Comparison of ENCODE assay signal across 28 cellular contexts in genomic region chr10:60417898-60418297, GRCh38. TPM values are rescaled to one million over a fixed set of nuclear protein-coding genes. Genes with fewer than 3 reads are reported as not detected.
A peak's percentile ranks its signal among the peaks of the same experiment; 100 is the strongest.
DNase-seq lines count a peak whose midpoint lies in the region; ATAC-seq, FAIRE-seq and TF ChIP-seq lines count a peak whose summit lies in the region.
"Had no signal": no experiment of that assay in that cellular context is flagged by ENCODE, and none has a peak within 500 bp of the region (broad histone marks: within the 10 kb centered on the region; RNA-seq: fewer than 3 reads in every experiment).

No MANE protein-coding gene starts in this region.

- FAIRE-seq in GM19239 (lab: Jason Lieb, UNC) (no peak), D721Med (lab: Jason Lieb, UNC) (no peak)
- FAIRE-seq: GM18507, TTC549 had no signal

- H3K27ac Mint-ChIP-seq in mesothelial cell of epicardium = peak overlapping the region; percentile 78
- no peak overlapping the region for H3K27ac Mint-ChIP-seq in type B pancreatic cell
- H3K27ac Mint-ChIP-seq: activated naive CD4-positive, alpha-beta T cell treated with anti-CD3 and anti-CD28 coated beads, Interleukin-2, amount 10 ng/mL, durations not matched to agents 7 days and 5 days had no signal

- peaks cover 60% of the 10 kb centered on the region for H3K4me1 Mint-ChIP-seq in mesothelial cell of epicardium
- H3K4me1 Mint-ChIP-seq in type B pancreatic cell (ENCODE audit: unreplicated experiment) = peaks cover 33% of the 10 kb centered on the region
- H3K4me1 Mint-ChIP-seq: activated naive CD4-positive, alpha-beta T cell treated with anti-CD3 and anti-CD28 coated beads, Interleukin-2, amount 10 ng/mL, durations not matched to agents 7 days and 5 days had no signal

- no peaks in the 10 kb centered on the region for H3K27me3 Mint-ChIP-seq in mesothelial cell of epicardium (ENCODE audit: low read depth)
- no peaks in the 10 kb centered on the region for H3K27me3 Mint-ChIP-seq in type B pancreatic cell
- H3K27me3 Mint-ChIP-seq: activated naive CD4-positive, alpha-beta T cell treated with anti-CD3 and anti-CD28 coated beads, Interleukin-2, amount 10 ng/mL, durations not matched to agents 7 days and 5 days had no signal

- ATAC-seq in HG02610 (IDR thresholded peaks at IDR 0.05; ENCODE audit: unreplicated experiment) = peak; percentile 83

- TF ChIP-seq CTCF in mesothelial cell of epicardium (IDR thresholded peaks at IDR 0.05; ENCODE audit: unreplicated experiment) (no peak), type B pancreatic cell (conservative IDR thresholded peaks at IDR 0.05) (no peak), D721Med (IDR thresholded peaks at IDR 0.05; ENCODE audit: insufficient read depth, missing control alignments) (no peak)

- no peaks in the 10 kb centered on the region for H3K9me3 Mint-ChIP-seq in mesothelial cell of epicardium
- peaks cover 5% of the 10 kb centered on the region for H3K9me3 Mint-ChIP-seq in type B pancreatic cell
- H3K9me3 Mint-ChIP-seq: activated naive CD4-positive, alpha-beta T cell treated with anti-CD3 and anti-CD28 coated beads, Interleukin-2, amount 10 ng/mL, durations not matched to agents 7 days and 5 days had no signal

- H3K4me3 Mint-ChIP-seq in mesothelial cell of epicardium = no peak overlapping the region
- H3K4me3 Mint-ChIP-seq in type B pancreatic cell = no peak overlapping the region
- H3K4me3 Mint-ChIP-seq: activated naive CD4-positive, alpha-beta T cell treated with anti-CD3 and anti-CD28 coated beads, Interleukin-2, amount 10 ng/mL, durations not matched to agents 7 days and 5 days had no signal

- peak; percentile 38 for DNase-seq in A172 (ENCODE audit: low spot score)
- DNase-seq in amniotic epithelial cell (ENCODE audit: low read depth) = peak; percentile 40
- no peak for DNase-seq in mesothelial cell of epicardium (ENCODE audit: low spot score in 2 of 2, unreplicated experiment in 2 of 2)
- DNase-seq in NK-92 (lab: John Stamatoyannopoulos, UW; ENCODE audit: unreplicated experiment) = no peak
- DNase-seq in type B pancreatic cell (ENCODE audit: extremely low spot score, unreplicated experiment) = no peak
- DNase-seq in GM19239 (ENCODE audit: insufficient read length, low spot score) = no peak
- no peak for DNase-seq in D721Med (ENCODE audit: insufficient read length, low spot score)
- DNase-seq: activated CD4-positive, CD25-positive, alpha-beta regulatory T cell treated with anti-CD3 and anti-CD28 coated beads, Interleukin-2, amount 50 U/mL, for 72 hours; activated CD8-positive, alpha-beta memory T cell treated with anti-CD3 and anti-CD28 coated beads for 24 hours; activated naive CD4-positive, alpha-beta T cell treated with anti-CD3 and anti-CD28 coated beads, Interleukin-2, amount 10 ng/mL, durations not matched to agents 7 days and 5 days; activated T-cell treated with anti-CD3 and anti-CD28 coated beads, Interleukin-2, amount 50 U/mL, for 48 hours; aorta; Calu3; central memory CD4-positive, alpha-beta T cell; dorsolateral prefrontal cortex; foreskin melanocyte; hypothalamus; islet precursor cell; NCI-H1930; NCI-H774; SIG-M5; stimulated activated CD4-positive, alpha-beta T cell treated with anti-CD3 and anti-CD28 coated beads, Interleukin-2, amount 100 ng/mL, for 24 hours; stimulated activated naive CD4-positive, alpha-beta T cell treated with Interleukin-2 at 50 U/mL for 16 hours; T-helper 1 cell; thyroid gland had no signal

- no peaks in the 10 kb centered on the region for H3K36me3 Mint-ChIP-seq in mesothelial cell of epicardium
- no peaks in the 10 kb centered on the region for H3K36me3 Mint-ChIP-seq in type B pancreatic cell
- H3K36me3 Mint-ChIP-seq: activated naive CD4-positive, alpha-beta T cell treated with anti-CD3 and anti-CD28 coated beads, Interleukin-2, amount 10 ng/mL, durations not matched to agents 7 days and 5 days had no signal

RNA-seq across cellular contexts. Expression of gene ANK3, which starts 28.2 kb away (rescaled TPM):
- 8.4 and 9.0 TPM in 2 replicates for total RNA-seq in A172 (2014; rRNA removed; shearing (Covaris generic))
- total RNA-seq in mesothelial cell of epicardium (242 to 270 TPM (median 243 TPM) in 3 replicates), type B pancreatic cell (ENCODE audit: low replicate concordance) (90.2 and 145 TPM in 2 replicates)

Comparison
In these comparisons a context has a peak if more than half of its experiments do, and no peak if none do; other contexts are left out.
1. DNase-seq: peak in A172 (single experiment) and amniotic epithelial cell (single experiment); none in mesothelial cell of epicardium (0 of 2), NK-92 (single experiment), type B pancreatic cell (single experiment), GM19239 (single experiment) and D721Med (single experiment).